19 cellular contexts compared by ENCODE assay signal in genomic region chr14:52609445-52610044, GRCh38. TPM values are rescaled to one million over a fixed set of nuclear protein-coding genes. Genes with fewer than 3 reads are reported as not detected.
DNase-seq lines count a peak whose midpoint lies in the region; ATAC-seq, FAIRE-seq and TF ChIP-seq lines count a peak whose summit lies in the region.
"Had no signal": no experiment of that assay in that cellular context is flagged by ENCODE, and none has a peak within 500 bp of the region (broad histone marks: within the 10 kb centered on the region; RNA-seq: fewer than 3 reads in every experiment).

No MANE protein-coding gene starts in this region.

- intact Hi-C loops in HCT116 (cut with micrococcal nuclease) (no loop called here), colonic mucosa (cut with DNase I) (no loop called here), left colon (cut with DNase I, micrococcal nuclease) (no loop called here)

- H3K4me2 ChIP-seq in HCT116 (ENCODE audit: low read length), result no peak overlapping the region
- no peak overlapping the region for H3K4me2 ChIP-seq in MM.1S (ENCODE audit: low read depth, low read length)
- H3K4me2 ChIP-seq: BLaER1 had no signal

- H3K9me2 ChIP-seq in HCT116 (ENCODE audit: insufficient read depth) (no peaks in the 10 kb centered on the region), MM.1S (replicated peaks; ENCODE audit: insufficient read depth, low read length) (no peaks in the 10 kb centered on the region)

- TF ChIP-seq RAD21 in HCT116 (IDR thresholded peaks at IDR 0.05; ENCODE audit: low read depth), result no peak

- H3K27me3 Mint-ChIP-seq in glutamatergic neuron (ENCODE audit: unreplicated experiment), result no peaks in the 10 kb centered on the region

- H4K20me1 ChIP-seq in HCT116 (ENCODE audit: insufficient read depth) (no peaks in the 10 kb centered on the region), MM.1S (ENCODE audit: insufficient read depth, low read length) (no peaks in the 10 kb centered on the region)
- H4K20me1 ChIP-seq: BLaER1 had no signal

- no peaks in the 10 kb centered on the region for H3K4me1 Mint-ChIP-seq in glutamatergic neuron (ENCODE audit: low read depth, unreplicated experiment)

- H3K36me3 ChIP-seq in HCT116 (ENCODE audit: control insufficient read depth in 1 of 2, insufficient read depth in 2 of 2, low read length in 2 of 2) (no peaks in the 10 kb centered on the region), colonic mucosa (no peaks in the 10 kb centered on the region), MM.1S (replicated peaks; ENCODE audit: insufficient read depth, low read length) (no peaks in the 10 kb centered on the region)

- DNase-seq in CMK (ENCODE audit: low read depth) (peak; percentile 0), HCT116 (ENCODE audit: low read depth, low spot score) (no peak), colonic mucosa (peak; percentile 24), left colon (no peak), glutamatergic neuron (no peak), D721Med (ENCODE audit: insufficient read length, low spot score) (no peak), MM.1S (no peak), NCI-H446 (lab: John Stamatoyannopoulos, UW) (no peak)
- DNase-seq: CD8-positive, alpha-beta T cell; NCI-H1048; NCI-H1436; NCI-H1930; NCI-H2171; NK-92 treated with Interleukin-12 subunit alpha and Interleukin-12 subunit beta, amount 100 ng/mL, for 24 hours; OCI-M1; SHP77 had no signal

- TF ChIP-seq POLR2A in HCT116 (IDR thresholded peaks at IDR 0.05; ENCODE audit: borderline replicate concordance, extremely low read depth, insufficient read depth, insufficient read length), result no peak

- H3K36me3 Mint-ChIP-seq in glutamatergic neuron (ENCODE audit: unreplicated experiment), result peaks cover 13% of the 10 kb centered on the region
- H3K36me3 Mint-ChIP-seq: CD8-positive, alpha-beta T cell had no signal

- no peak overlapping the region for H3K4me3 Mint-ChIP-seq in glutamatergic neuron (ENCODE audit: unreplicated experiment)
- H3K4me3 Mint-ChIP-seq: CD8-positive, alpha-beta T cell had no signal

- RAD21 ChIA-PET in HCT116 (lab: Charles Lee; ENCODE audit: low non-redundant PET in 1 of 2, low total read pairs in 2 of 2, uncharacterized antibody in 2 of 2, unreplicated experiment in 2 of 2), result no interaction called here

- no peaks in the 10 kb centered on the region for H3K27me3 ChIP-seq in HCT116 (ENCODE audit: insufficient read depth, low read length)
- H3K27me3 ChIP-seq in colonic mucosa, result no peaks in the 10 kb centered on the region
- no peaks in the 10 kb centered on the region for H3K27me3 ChIP-seq in MM.1S (replicated peaks; ENCODE audit: insufficient read depth, low read length)
- H3K27me3 ChIP-seq: BLaER1 had no signal

- POLR2A ChIA-PET in HCT116 (lab: Charles Lee), result no interaction called here

- H3K9ac ChIP-seq in HCT116 (ENCODE audit: low read length) (no peak overlapping the region), colonic mucosa (ENCODE audit: low read depth in 2 of 2, low read length in 2 of 2) (no peak overlapping the region), MM.1S (ENCODE audit: low read length) (no peak overlapping the region)
- H3K9ac ChIP-seq: BLaER1 had no signal

- no peaks in the 10 kb centered on the region for H3F3A ChIP-seq in MM.1S (ENCODE audit: insufficient read depth, low read length)

- CTCF ChIA-PET in HCT116 (lab: Charles Lee), result no interaction called here

- no peak overlapping the region for H2AFZ ChIP-seq in HCT116 (ENCODE audit: low read depth, low read length, poor library complexity, severe bottlenecking)
- H2AFZ ChIP-seq in MM.1S (ENCODE audit: low read length), result no peak overlapping the region

- BruUV-seq in HCT116 (replicated peaks; lab: Mats Ljungman, UMichigan), result no TSS peak

- H3K27ac ChIP-seq in HCT116 (ENCODE audit: low read depth, low read length), result no peak overlapping the region
- no peak overlapping the region for H3K27ac ChIP-seq in colonic mucosa
- H3K27ac ChIP-seq in MM.1S (ENCODE audit: low read length), result no peak overlapping the region
- H3K27ac ChIP-seq: BLaER1 had no signal

- no peaks in the 10 kb centered on the region for H3K9me3 Mint-ChIP-seq in glutamatergic neuron (ENCODE audit: unreplicated experiment)
- H3K9me3 Mint-ChIP-seq: CD8-positive, alpha-beta T cell had no signal

- H3K4me1 ChIP-seq in HCT116 (ENCODE audit: control insufficient read depth in 1 of 2, insufficient read depth in 2 of 2, low read length in 2 of 2) (no peaks in the 10 kb centered on the region), colonic mucosa (no peaks in the 10 kb centered on the region), MM.1S (ENCODE audit: low read length) (no peaks in the 10 kb centered on the region)

- no peaks in the 10 kb centered on the region for H3K79me2 ChIP-seq in HCT116 (ENCODE audit: insufficient read depth, low read length)
- H3K79me2 ChIP-seq in MM.1S (ENCODE audit: low read length), result no peaks in the 10 kb centered on the region

- H3K9me3 ChIP-seq in HCT116 (ENCODE audit: control insufficient read depth in 1 of 2, insufficient read depth in 1 of 2, low read depth in 1 of 2, low read length in 2 of 2), result no peaks in the 10 kb centered on the region
- H3K9me3 ChIP-seq in colonic mucosa, result no peaks in the 10 kb centered on the region
- H3K9me3 ChIP-seq in MM.1S (replicated peaks; ENCODE audit: insufficient read depth, low read length), result no peaks in the 10 kb centered on the region

- FAIRE-seq in D721Med (lab: Jason Lieb, UNC), result no peak
- FAIRE-seq: H54 had no signal

- ATAC-seq in HCT116 (0 out of 2 replicates have a peak, but pooled peaks have one; percentile 22), left colon (peak; percentile 76)
- ATAC-seq: CD8-positive, alpha-beta T cell; SK-N-SH treated with all-trans-retinoic acid at 6 μM for 48 hours had no signal

- TF ChIP-seq CTCF in HCT116 (IDR thresholded peaks at IDR 0.05 in 2 of 3, conservative IDR thresholded peaks at IDR 0.05 in 1 of 3; ENCODE audit: borderline replicate concordance in 1 of 3, insufficient read depth in 1 of 3, low read depth in 2 of 3, low read length in 2 of 3) (no peak), colonic mucosa (IDR thresholded peaks at IDR 0.05) (no peak), glutamatergic neuron (IDR thresholded peaks at IDR 0.05; ENCODE audit: partially characterized antibody, unreplicated experiment) (no peak), D721Med (IDR thresholded peaks at IDR 0.05; ENCODE audit: insufficient read depth, missing control alignments) (no peak), MM.1S (IDR thresholded peaks at IDR 0.05; ENCODE audit: low read length) (no peak)

- no peak overlapping the region for H3K4me3 ChIP-seq in HCT116 (replicated peaks in 1 of 2; ENCODE audit: low read depth in 1 of 2, low read length in 2 of 2)
- H3K4me3 ChIP-seq in colonic mucosa, result no peak overlapping the region
- H3K4me3 ChIP-seq in MM.1S (ENCODE audit: low read length), result no peak overlapping the region
- H3K4me3 ChIP-seq: BLaER1 had no signal

- H3K27ac Mint-ChIP-seq in glutamatergic neuron (ENCODE audit: unreplicated experiment), result no peak overlapping the region
- H3K27ac Mint-ChIP-seq: CD8-positive, alpha-beta T cell had no signal

TF ChIP-seq in HCT116, 20 proteins besides CTCF, POLR2A, EP300 and RAD21 (continues in another document):
- TF ChIP-seq ELF1 (IDR thresholded peaks at IDR 0.05; ENCODE audit: borderline replicate concordance, low read depth) (no peak), FOSL1 (IDR thresholded peaks at IDR 0.05; ENCODE audit: low read depth) (no peak), TCF7L2 (IDR thresholded peaks at IDR 0.05; ENCODE audit: borderline replicate concordance, extremely low read depth, insufficient read depth, insufficient read length) (no peak), ZBTB33 (IDR thresholded peaks at IDR 0.05; ENCODE audit: extremely low read depth, insufficient replicate concordance, low read length) (no peak), POLR2AphosphoS5 (IDR thresholded peaks at IDR 0.05; ENCODE audit: low read depth, low read length) (no peak), CBX3 (IDR thresholded peaks at IDR 0.05; ENCODE audit: low read depth) (no peak), SIN3A (IDR thresholded peaks at IDR 0.05; ENCODE audit: low read depth) (no peak), YY1 (IDR thresholded peaks at IDR 0.05; ENCODE audit: extremely low read depth, insufficient replicate concordance, low read depth, low read length) (no peak), EZH2phosphoT487 (IDR thresholded peaks at IDR 0.05; ENCODE audit: borderline replicate concordance) (no peak), SRF (IDR thresholded peaks at IDR 0.05; ENCODE audit: low read depth) (no peak)

RNA-seq across cellular contexts. Expression of gene GPR137C, which starts 56.9 kb away (rescaled TPM):
- total RNA-seq in HCT116 (2021; ENCODE audit: unreplicated experiment) (0.89 TPM), colonic mucosa (1 to 10 TPM in 1 of 2 donors, under 1 TPM in 1; 0.79 to 1.2 TPM), left colon (under 1 TPM; 0.15 to 0.39 TPM), glutamatergic neuron (ENCODE audit: unreplicated experiment) (19.5 TPM)
- 0.26 and 0.38 TPM in 2 replicates for polyA plus RNA-seq in HCT116 (2012)

RNA-seq across cellular contexts. Expression of gene TXNDC16, which starts 57.2 kb away (rescaled TPM):
- total RNA-seq in HCT116 (2021; ENCODE audit: unreplicated experiment), result 2.7 TPM
- polyA plus RNA-seq in HCT116 (2012), result 0.75 and 0.89 TPM in 2 replicates
- 10 to 100 TPM in 1 of 2 donors, 1 to 10 TPM in 1; 7.8 to 10.6 TPM for total RNA-seq in colonic mucosa
- 1 to 10 TPM; 8.0 to 8.3 TPM for total RNA-seq in left colon
- 17.5 TPM for total RNA-seq in glutamatergic neuron (ENCODE audit: unreplicated experiment)

Comparison
In these comparisons a context has a peak if more than half of its experiments do, and no peak if none do; other contexts are left out.
1. DNase-seq: peak in CMK (single experiment) and colonic mucosa (single experiment); none in HCT116 (single experiment), left colon (0 of 2), glutamatergic neuron (single experiment), D721Med (single experiment), MM.1S (single experiment) and NCI-H446 (0 of 2).